In the genomic region with DNA sequence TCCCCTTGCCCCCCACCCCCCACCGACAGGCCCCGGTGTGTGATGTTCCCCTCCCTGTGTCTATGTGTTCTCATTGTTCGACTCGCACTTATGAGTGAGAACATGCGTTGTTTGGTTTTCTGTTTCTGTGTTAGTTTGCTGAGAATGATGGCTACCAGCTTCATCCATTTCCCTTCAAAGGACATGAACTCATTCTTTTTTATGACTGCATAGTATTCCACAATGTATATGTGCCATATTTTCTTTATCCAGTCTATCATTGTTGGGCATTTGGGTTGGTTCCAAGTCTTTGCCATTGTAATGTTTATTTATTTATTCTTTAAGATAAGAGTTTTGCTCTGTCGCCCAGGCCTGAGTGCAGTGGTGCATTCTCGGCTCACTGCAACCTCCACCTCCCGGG, we compare ENCODE assay signal across 10 cellular contexts. TPM values are rescaled to one million over a fixed set of nuclear protein-coding genes. Genes with fewer than 3 reads are reported as not detected.
"Had no signal": no experiment of that assay in that cellular context is flagged by ENCODE, and none has a peak within 500 bp of the region (broad histone marks: within the 10 kb centered on the region; RNA-seq: fewer than 3 reads in every experiment).

No MANE protein-coding gene starts in this region.

RNA-seq across cellular contexts. Expression of a gene that starts 13.9 kb away (rescaled TPM):
- total RNA-seq: activated B cell treated with CpG ODN at 0.5 μM for 24 hours; activated CD4-positive, alpha-beta memory T cell treated with anti-CD3 and anti-CD28 coated beads for 36 hours; activated CD4-positive, alpha-beta memory T cell treated with anti-CD3 and anti-CD28 coated beads, Interleukin-2, amount 10 ng/mL, durations not matched to agents 7 days and 5 days; activated CD4-positive, alpha-beta T cell treated with anti-CD3 and anti-CD28 coated beads for 36 hours; activated CD4-positive, alpha-beta T cell treated with anti-CD3 and anti-CD28 coated beads, Interleukin-2, amount 10 ng/mL, durations not matched to agents 24 days and 14 days; activated CD8-positive, alpha-beta memory T cell treated with anti-CD3 and anti-CD28 coated beads for 36 hours; activated CD8-positive, alpha-beta memory T cell treated with anti-CD3 and anti-CD28 coated beads, Interleukin-2, amount 10 ng/mL, durations not matched to agents 7 days and 5 days; activated CD8-positive, alpha-beta T cell treated with anti-CD3 and anti-CD28 coated beads for 36 hours; activated CD8-positive, alpha-beta T cell treated with anti-CD3 and anti-CD28 coated beads, Interleukin-2, amount 10 ng/mL, durations not matched to agents 7 days and 5 days; T-helper 17 cell had no signal
